In the genomic region with DNA sequence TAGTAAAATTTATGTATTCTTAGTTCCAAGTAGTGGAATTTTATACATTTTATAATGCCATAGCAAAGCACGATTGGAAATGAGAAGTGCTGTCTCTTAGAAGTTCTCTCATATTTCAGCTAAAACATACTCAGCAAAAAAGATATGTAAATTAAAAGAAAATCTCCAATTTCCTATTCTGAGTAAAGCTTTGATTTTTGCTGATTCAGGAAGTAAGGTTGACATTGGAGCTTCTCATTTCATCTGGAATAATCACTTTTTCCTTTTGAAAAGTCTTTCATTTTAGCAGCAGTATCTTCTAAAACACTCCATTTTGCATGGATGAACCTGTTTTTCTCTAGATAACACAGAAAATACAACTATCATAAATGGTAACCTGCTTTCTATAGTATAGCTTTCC, we compare ENCODE assay signal across 18 cellular contexts.
DNase-seq lines count a peak whose midpoint lies in the region; ATAC-seq, FAIRE-seq and TF ChIP-seq lines count a peak whose summit lies in the region.
"Had no signal": no experiment of that assay in that cellular context is flagged by ENCODE, and none has a peak within 500 bp of the region (broad histone marks: within the 10 kb centered on the region; RNA-seq: fewer than 3 reads in every experiment).

No MANE protein-coding gene starts in this region.

- peaks cover 0 to 16% of the 10 kb centered on the region in 2 experiments; a peak in 2 of 4 replicates for H3K79me2 ChIP-seq in H1 (ENCODE audit: control insufficient read depth in 1 of 2, insufficient read depth in 2 of 2, low read length in 2 of 2)

- H4K91ac ChIP-seq in H1 (replicated peaks; ENCODE audit: insufficient read length, low read length), result no peak overlapping the region

- no peak overlapping the region for H2AK5ac ChIP-seq in H1 (ENCODE audit: low read depth, low read length)

- H3K4ac ChIP-seq in H1 (replicated peaks; ENCODE audit: insufficient read length, low read depth, low read length), result no peak overlapping the region

- H4K8ac ChIP-seq in H1 (ENCODE audit: extremely low read depth, insufficient read depth, low read length), result no peak overlapping the region

- no peak overlapping the region for H2BK12ac ChIP-seq in H1 (ENCODE audit: low read depth, low read length)

- H3K79me1 ChIP-seq in H1 (ENCODE audit: low read depth, low read length), result 0 out of 2 replicates have a peak, but pooled peaks cover 2% of the 10 kb centered on the region

- H3K9me3 Mint-ChIP-seq in naive thymus-derived CD4-positive, alpha-beta T cell, result no peaks in the 10 kb centered on the region
- H3K9me3 Mint-ChIP-seq: CD14-positive monocyte; CD8-positive, alpha-beta T cell had no signal

- H3K4me1 ChIP-seq in A549 (peaks cover 9% of the 10 kb centered on the region), H1 (replicated peaks in 1 of 4; ENCODE audit: control insufficient read depth in 3 of 4, insufficient read depth in 4 of 4, low read length in 3 of 4) (peaks cover 0 to 6% (median 4%) of the 10 kb centered on the region in 4 experiments; a peak in 5 of 7 replicates), spleen (peaks cover 0 to 54% (median 2%) of the 10 kb centered on the region in 6 donors)
- no peaks in the 10 kb centered on the region for H3K4me1 ChIP-seq in naive thymus-derived CD4-positive, alpha-beta T cell (ENCODE audit: control insufficient read depth in 2 of 2, insufficient read depth in 2 of 2, low read length in 2 of 2)

- H2BK15ac ChIP-seq in H1 (ENCODE audit: low read length), result no peak overlapping the region

- H2BK20ac ChIP-seq in H1 (ENCODE audit: low read length), result no peak overlapping the region

- H3K4me3 Mint-ChIP-seq in naive thymus-derived CD4-positive, alpha-beta T cell, result no peak overlapping the region
- H3K4me3 Mint-ChIP-seq: CD14-positive monocyte; CD8-positive, alpha-beta T cell had no signal

- peaks cover 2 to 39% (median 23%) of the 10 kb centered on the region in 7 donors for H3K4me1 Mint-ChIP-seq in naive thymus-derived CD4-positive, alpha-beta T cell
- H3K4me1 Mint-ChIP-seq: CD14-positive monocyte had no signal

- FAIRE-seq in A549 (lab: Jason Lieb, UNC), result peak; percentile 39
- peak; percentile 9 for FAIRE-seq in GM12892 (lab: Jason Lieb, UNC)
- no peak for FAIRE-seq in H1 (lab: Jason Lieb, UNC)

- H4K20me1 ChIP-seq in H1 (replicated peaks in 1 of 2; ENCODE audit: control insufficient read depth in 1 of 2, insufficient read depth in 2 of 2, low read length in 2 of 2), result no peaks in the 10 kb centered on the region

- TF ChIP-seq RAD21 in A549 (conservative IDR thresholded peaks at IDR 0.05 in 1 of 2, IDR thresholded peaks at IDR 0.05 in 1 of 2) (no peak), H1 (IDR thresholded peaks at IDR 0.05 in 1 of 2, conservative IDR thresholded peaks at IDR 0.05 in 1 of 2; ENCODE audit: low read depth in 2 of 2, low read length in 2 of 2) (no peak)

- no peak overlapping the region for H2AFZ ChIP-seq in H1 (ENCODE audit: low read length)

- no peak overlapping the region for H2BK5ac ChIP-seq in H1 (ENCODE audit: low read depth, low read length)

- H3K27ac ChIP-seq in A549 (no peak overlapping the region), SK-N-MC (peak overlapping the region; percentile 99), H1 (ENCODE audit: low read depth, low read length) (no peak overlapping the region), spleen (no peak overlapping the region)
- H3K27ac ChIP-seq in naive thymus-derived CD4-positive, alpha-beta T cell (ENCODE audit: low read depth, low read length), result no peak overlapping the region

- no peak for DNase-seq in A549 (ENCODE audit: low read depth in 1 of 2, low spot score in 1 of 2)
- no peak for DNase-seq in GM12892 (ENCODE audit: insufficient read length)
- DNase-seq in SK-N-MC (ENCODE audit: low read depth, low spot score), result peak; percentile 63
- DNase-seq in H1 (ENCODE audit: low read depth in 1 of 2, low spot score in 2 of 2), result no peak
- DNase-seq in kidney tubule cell (ENCODE audit: low spot score), result no peak
- no peak for DNase-seq in spleen
- no peak for DNase-seq in naive thymus-derived CD4-positive, alpha-beta T cell
- DNase-seq: 8988T; BE2C; CD8-positive, alpha-beta T cell; COR-L47; DMS153; DMS79 treated with DMSO at 0.1 percent for 48 hours; EL; GDM1; HCEC 1CT had no signal

- H3K4me3 ChIP-seq in A549 (no peak overlapping the region), SK-N-MC (peak overlapping the region; percentile 72), H1 (ENCODE audit: extremely low read depth in 1 of 4, insufficient read depth in 2 of 4, low read depth in 3 of 4, low read length in 4 of 4) (no peak overlapping the region), spleen (no peak overlapping the region)
- H3K4me3 ChIP-seq in naive thymus-derived CD4-positive, alpha-beta T cell (ENCODE audit: low read length), result no peak overlapping the region

- H3K36me3 ChIP-seq in SK-N-MC (ENCODE audit: insufficient read depth, low read length) (no peaks in the 10 kb centered on the region; the same call in 1 of the 2 replicates), H1 (ENCODE audit: control insufficient read depth in 2 of 4, insufficient read depth in 4 of 4, low read length in 3 of 4) (no peaks in the 10 kb centered on the region), spleen (no peaks in the 10 kb centered on the region)
- H3K36me3 ChIP-seq in naive thymus-derived CD4-positive, alpha-beta T cell (ENCODE audit: control insufficient read depth in 2 of 3, insufficient read depth in 3 of 3, low read length in 3 of 3), result no peaks in the 10 kb centered on the region
- H3K36me3 ChIP-seq: BE2C had no signal

- H3K18ac ChIP-seq in H1 (ENCODE audit: extremely low read depth, low read length), result no peak overlapping the region

- H3K27ac Mint-ChIP-seq in naive thymus-derived CD4-positive, alpha-beta T cell, result no peak overlapping the region
- H3K27ac Mint-ChIP-seq: CD14-positive monocyte; CD8-positive, alpha-beta T cell had no signal

- H3K23ac ChIP-seq in H1 (ENCODE audit: insufficient read length), result no peak overlapping the region

- no peak overlapping the region for H3K56ac ChIP-seq in H1 (replicated peaks; ENCODE audit: insufficient read length, low read depth, low read length)

- H4K5ac ChIP-seq in H1 (ENCODE audit: insufficient read length, low read depth, low read length), result no peak overlapping the region

- intact Hi-C loops in spleen (cut with DNase I; ENCODE audit: low total_unique reads), result no loop called here
- intact Hi-C loops in naive thymus-derived CD4-positive, alpha-beta T cell (cut with micrococcal nuclease), result loop anchor here in 1 of 2 donors (10.0 kb wide), 1 partner anchor 53 kb away; no protein-coding TSS in a partner anchor

- H3K27me3 ChIP-seq in H1 (replicated peaks in 1 of 4; ENCODE audit: control insufficient read depth in 3 of 4, extremely low read depth in 1 of 4, insufficient read depth in 3 of 4, low read length in 3 of 4) (no peaks in the 10 kb centered on the region), spleen (replicated peaks in 1 of 7) (no peaks in the 10 kb centered on the region)
- H3K27me3 ChIP-seq in naive thymus-derived CD4-positive, alpha-beta T cell (ENCODE audit: control insufficient read depth in 2 of 2, insufficient read depth in 2 of 2, low read length in 2 of 2), result no peaks in the 10 kb centered on the region
- H3K27me3 ChIP-seq: BE2C had no signal

- TF ChIP-seq EP300 in A549 (IDR thresholded peaks at IDR 0.05) (no peak), H1 (IDR thresholded peaks at IDR 0.05; ENCODE audit: borderline replicate concordance in 1 of 2, low read depth in 2 of 2, low read length in 2 of 2) (no peak)

- no peaks in the 10 kb centered on the region for H3K23me2 ChIP-seq in H1 (ENCODE audit: low read depth, low read length)

- H2BK120ac ChIP-seq in H1 (replicated peaks; ENCODE audit: low read depth, low read length), result no peak overlapping the region

- ATAC-seq in A549 (no peak), HG03025 (IDR thresholded peaks at IDR 0.05; ENCODE audit: low FRiP score, unreplicated experiment) (no peak)
- no peak for ATAC-seq in naive thymus-derived CD4-positive, alpha-beta T cell
- ATAC-seq: CD8-positive, alpha-beta T cell had no signal

- POLR2A ChIA-PET in A549 (lab: Yijun Ruan, JAX), result no interaction called here
- POLR2A ChIA-PET in H1 (lab: Charles Lee; ENCODE audit: partially characterized antibody), result interaction anchor here (1.2 kb wide), 1 partner anchor 10 kb away, joined by 3 read pairs; no protein-coding TSS in a partner anchor
- POLR2A ChIA-PET in naive thymus-derived CD4-positive, alpha-beta T cell (lab: Charles Lee), result no interaction called here

- no peaks in the 10 kb centered on the region for H3K27me3 Mint-ChIP-seq in naive thymus-derived CD4-positive, alpha-beta T cell

- H3K14ac ChIP-seq in H1 (ENCODE audit: insufficient read length), result no peak overlapping the region

- H3K9ac ChIP-seq in SK-N-MC (ENCODE audit: insufficient read length), result peak overlapping the region; percentile 73
- no peak overlapping the region for H3K9ac ChIP-seq in H1 (replicated peaks in 1 of 4; ENCODE audit: extremely low read depth in 1 of 4, low read depth in 3 of 4, low read length in 3 of 4)

- TF ChIP-seq CTCF in A549 (IDR thresholded peaks at IDR 0.05) (no peak), H1 (IDR thresholded peaks at IDR 0.05; ENCODE audit: control extremely low read depth in 1 of 3, insufficient read depth in 1 of 3, low read depth in 1 of 3, low read length in 3 of 3) (no peak), spleen (IDR thresholded peaks at IDR 0.05 in 8 of 11, conservative IDR thresholded peaks at IDR 0.05 in 3 of 11) (no peak)

- H3K9me3 ChIP-seq in A549 (no peaks in the 10 kb centered on the region), SK-N-MC (ENCODE audit: low read depth, low read length) (no peaks in the 10 kb centered on the region), H1 (ENCODE audit: insufficient read depth in 2 of 2, low read depth in 1 of 2, low read length in 1 of 2) (no peaks in the 10 kb centered on the region), spleen (no peaks in the 10 kb centered on the region)
- no peaks in the 10 kb centered on the region for H3K9me3 ChIP-seq in naive thymus-derived CD4-positive, alpha-beta T cell (ENCODE audit: control insufficient read depth in 2 of 3, low read length in 3 of 3)
- H3K9me3 ChIP-seq: BE2C had no signal

- WGBS in A549 (ENCODE audit: missing lambda C conversion rate), result 84% methylated on average over 1 of the region's 1 CpG
- WGBS in H1 (ENCODE audit: extremely low coverage in 1 of 2, insufficient coverage in 1 of 2, insufficient read length in 1 of 2, insufficient replicate concordance in 2 of 2, low coverage in 1 of 2, low lambda C conversion rate in 2 of 2, missing lambda C conversion rate in 1 of 2), 2 experiments, result 67% methylated on average over 1 of the region's 1 CpG; no CpG with 5 or more reads in 1 of the 2 experiments
- WGBS in spleen, 5 donors, result 68 to 82% (median 78%) methylated on average over 1 of the region's 1 CpG

- CTCF ChIA-PET in A549 (lab: Yijun Ruan, JAX) (interaction anchor here (0.9 kb wide), 1 partner anchor 21 kb away, joined by 3 read pairs; no protein-coding TSS in a partner anchor), H1 (lab: Charles Lee; ENCODE audit: partially characterized antibody) (interaction anchor here (0.6 to 1.6 kb wide), 4 partner anchors 9 to 245 kb away, joined by 3 to 8 read pairs (median 6); no protein-coding TSS in a partner anchor)
- CTCF ChIA-PET in naive thymus-derived CD4-positive, alpha-beta T cell (lab: Charles Lee), result interaction anchor here (0.7 to 0.9 kb wide), 2 partner anchors 245 to 256 kb away, joined by 3 to 4 read pairs; no protein-coding TSS in a partner anchor

- H3K4me2 ChIP-seq in A549, result no peak overlapping the region
- no peak overlapping the region for H3K4me2 ChIP-seq in H1 (ENCODE audit: insufficient read depth in 1 of 2, low read depth in 2 of 2, low read length in 2 of 2)

- no peak for TF ChIP-seq POLR2A in A549 (IDR thresholded peaks at IDR 0.05; ENCODE audit: low read length)
- TF ChIP-seq POLR2A in GM12892 (IDR thresholded peaks at IDR 0.05; ENCODE audit: low read depth, low read length), result no peak
- no peak for TF ChIP-seq POLR2A in H1 (IDR thresholded peaks at IDR 0.05; ENCODE audit: control extremely low read depth in 1 of 2, low read depth in 2 of 2, low read length in 2 of 2)
- TF ChIP-seq POLR2A in spleen (IDR thresholded peaks at IDR 0.05), result no peak

- H3K36me3 Mint-ChIP-seq in naive thymus-derived CD4-positive, alpha-beta T cell, result peaks cover 0 to 27% (median 15%) of the 10 kb centered on the region in 5 donors
